Comparison of ENCODE assay signal across 4 cellular contexts in genomic region chr1:27572679-27573426, GRCh38.
A peak's percentile ranks its signal among the peaks of the same experiment; 100 is the strongest.
TF ChIP-seq lines count a peak whose summit lies in the region.

No MANE protein-coding gene starts in this region.

TF ChIP-seq in SK-N-SH treated with all-trans-retinoic acid at 6 μM for 48 hours, 23 proteins besides CTCF, POLR2A, EP300 and RAD21:
- TF ChIP-seq ZFP3 (CRISPR knock-in tag; IDR thresholded peaks at IDR 0.05) = peak; percentile 78; the same call in 1 of the 2 replicates
- no peak for TF ChIP-seq TOX (CRISPR knock-in tag; IDR thresholded peaks at IDR 0.05; ENCODE audit: borderline replicate concordance)

TF ChIP-seq in SK-N-SH, 30 proteins besides CTCF, POLR2A, EP300 and RAD21:
- TF ChIP-seq FOSL2 (IDR thresholded peaks at IDR 0.05; ENCODE audit: borderline replicate concordance, low read depth) (no peak), REST (IDR thresholded peaks at IDR 0.05; ENCODE audit: low read depth, low read length) (no peak), ELF1 (IDR thresholded peaks at IDR 0.05) (no peak), RFX5 (IDR thresholded peaks at IDR 0.05; ENCODE audit: low read length) (no peak)

TF ChIP-seq in H1, 55 proteins besides CTCF, POLR2A, EP300 and RAD21:
- peak; percentile 44; the same call in 1 of the 2 replicates for TF ChIP-seq KDM1A (IDR thresholded peaks at IDR 0.05; ENCODE audit: borderline replicate concordance, low read length)
- TF ChIP-seq GTF2F1 (IDR thresholded peaks at IDR 0.05; ENCODE audit: borderline replicate concordance, low read depth, low read length) = no peak

TF ChIP-seq in GM12891, 5 proteins besides CTCF, POLR2A, EP300 and RAD21:
- TF ChIP-seq POU2F2 (IDR thresholded peaks at IDR 0.05; ENCODE audit: low read depth, low read length) = no peak
- no peak for TF ChIP-seq POLR2AphosphoS5 (IDR thresholded peaks at IDR 0.05; ENCODE audit: low read depth, low read length)
- no peak for TF ChIP-seq SPI1 (IDR thresholded peaks at IDR 0.05; ENCODE audit: low read depth, low read length)
- no peak for TF ChIP-seq PAX5 (IDR thresholded peaks at IDR 0.05; ENCODE audit: insufficient read depth, low read length, severe bottlenecking)
- TF ChIP-seq TAF1 (IDR thresholded peaks at IDR 0.05; ENCODE audit: low read depth, low read length) = no peak
